Comparison of ENCODE assay signal across 8 cellular contexts in genomic region chr2:72694715-72695496, GRCh38.
DNase-seq lines count a peak whose midpoint lies in the region; ATAC-seq and TF ChIP-seq lines count a peak whose summit lies in the region.
"Had no signal": no experiment of that assay in that cellular context is flagged by ENCODE, and none has a peak within 500 bp of the region (broad histone marks: within the 10 kb centered on the region; RNA-seq: fewer than 3 reads in every experiment).

No MANE protein-coding gene starts in this region.

- peak overlapping the region; percentile 79; the same call in 1 of the 2 replicates for H3K27ac Mint-ChIP-seq in WTC11
- peak overlapping the region; percentile 75 for H3K27ac Mint-ChIP-seq in type B pancreatic cell

- TF ChIP-seq CTCF in WTC11 (IDR thresholded peaks at IDR 0.05) (no peak), type B pancreatic cell (conservative IDR thresholded peaks at IDR 0.05) (no peak)

- H3K9me3 Mint-ChIP-seq in WTC11 (no peaks in the 10 kb centered on the region), type B pancreatic cell (no peaks in the 10 kb centered on the region)

- POLR2A ChIA-PET in WTC11 (lab: Charles Lee), result no interaction called here

- H3K4me3 Mint-ChIP-seq in WTC11, result no peak overlapping the region
- peak overlapping the region; percentile 61 for H3K4me3 Mint-ChIP-seq in type B pancreatic cell

- no peaks in the 10 kb centered on the region for H3K36me3 Mint-ChIP-seq in WTC11
- peaks cover 5% of the 10 kb centered on the region for H3K36me3 Mint-ChIP-seq in type B pancreatic cell

- H3K4me1 Mint-ChIP-seq in WTC11, result peaks cover 14% of the 10 kb centered on the region
- H3K4me1 Mint-ChIP-seq in type B pancreatic cell (ENCODE audit: unreplicated experiment), result peaks cover 35% of the 10 kb centered on the region

- CTCF ChIA-PET in WTC11 (lab: Charles Lee), result no interaction called here

- H3K27me3 Mint-ChIP-seq in WTC11 (ENCODE audit: low read depth) (no peaks in the 10 kb centered on the region), type B pancreatic cell (no peaks in the 10 kb centered on the region)

- peak; percentile 63 for ATAC-seq in WTC11
- ATAC-seq in HG02610 (IDR thresholded peaks at IDR 0.05; ENCODE audit: unreplicated experiment), result no peak
- ATAC-seq in HG03520 (IDR thresholded peaks at IDR 0.05; ENCODE audit: unreplicated experiment), result no peak

- DNase-seq in HT-29 (ENCODE audit: low spot score) (peak; percentile 38), WTC11 (ENCODE audit: low spot score) (no peak), iPS-NIHi7 (ENCODE audit: extremely low spot score) (peak; percentile 19), type B pancreatic cell (ENCODE audit: extremely low spot score, unreplicated experiment) (peak; percentile 71), GM19238 (ENCODE audit: insufficient read length, low spot score) (no peak)
- DNase-seq: KBM-7 had no signal

TF ChIP-seq in WTC11, 78 proteins besides CTCF, POLR2A, EP300 and RAD21:
- no peak for TF ChIP-seq E2F1 (CRISPR knock-in tag; IDR thresholded peaks at IDR 0.05)
- TF ChIP-seq GABPB1 (CRISPR knock-in tag; IDR thresholded peaks at IDR 0.05), result peak; percentile 48; the same call in 1 of the 2 replicates

Comparison
In these comparisons a context has a peak if more than half of its experiments do, and no peak if none do; other contexts are left out.
1. DNase-seq: peak in HT-29 (single experiment), iPS-NIHi7 (single experiment) and type B pancreatic cell (single experiment); none in WTC11 (single experiment) and GM19238 (single experiment).